ENCODE assay signal across 9 cellular contexts in the genomic region with DNA sequence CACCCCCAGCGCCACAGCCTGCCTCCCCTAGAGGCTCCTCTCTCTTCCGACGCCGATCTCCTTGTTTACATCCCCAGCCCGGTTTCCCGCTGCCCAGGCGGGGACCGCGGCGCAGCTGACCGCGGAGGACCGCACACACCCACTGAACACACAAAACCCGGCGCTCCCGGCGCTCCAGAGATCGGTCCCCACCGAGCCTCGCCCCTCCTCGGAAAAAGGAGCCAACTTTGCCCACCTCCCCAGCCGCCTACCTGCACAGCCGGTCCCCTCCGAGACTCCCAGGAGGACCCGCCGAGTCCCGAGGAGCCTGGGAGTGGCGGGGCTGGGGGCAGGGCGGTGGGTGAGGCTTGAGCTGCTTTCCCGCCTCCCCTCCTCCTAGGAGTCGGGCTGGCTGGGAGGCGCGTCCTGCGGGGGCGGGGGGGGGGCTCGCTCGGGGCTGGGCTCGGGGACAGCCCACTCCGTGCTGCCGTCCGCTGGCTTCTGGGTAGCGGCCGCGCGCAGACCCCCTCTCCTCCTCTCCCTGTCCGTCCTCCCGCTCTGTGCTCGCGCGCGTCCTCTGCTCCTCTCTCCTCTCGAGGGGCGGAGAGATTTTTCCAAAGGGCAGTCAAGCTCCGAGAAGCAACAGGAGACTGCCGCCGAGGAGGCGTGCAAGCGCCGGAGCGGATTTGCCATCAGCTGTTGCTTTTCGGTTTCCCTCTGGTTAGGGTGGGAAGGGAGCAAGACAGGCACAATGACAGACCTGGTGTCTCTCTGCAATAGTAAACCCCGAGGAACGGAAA. TPM values are rescaled to one million over a fixed set of nuclear protein-coding genes. Genes with fewer than 3 reads are reported as not detected.
DNase-seq lines count a peak whose midpoint lies in the region; ATAC-seq, FAIRE-seq and TF ChIP-seq lines count a peak whose summit lies in the region.
"Had no signal": no experiment of that assay in that cellular context is flagged by ENCODE, and none has a peak within 500 bp of the region (broad histone marks: within the 10 kb centered on the region; RNA-seq: fewer than 3 reads in every experiment).

A gene with protein sequence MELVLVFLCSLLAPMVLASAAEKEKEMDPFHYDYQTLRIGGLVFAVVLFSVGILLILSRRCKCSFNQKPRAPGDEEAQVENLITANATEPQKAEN (minus strand): TSS at position 318 of the 779 bp plus-strand sequence. CDS start 33,882 bp downstream, outside the sequence.

- H3K79me2 ChIP-seq in DND-41 (ENCODE audit: insufficient read depth, low read length) (peaks cover 49% of the 10 kb centered on the region), K562 (ENCODE audit: control insufficient read depth, insufficient read depth, low read length) (no peaks in the 10 kb centered on the region)

- intact Hi-C loops in K562 (cut with micrococcal nuclease) = no loop called here

- no peaks in the 10 kb centered on the region for H3K9me3 ChIP-seq in DND-41 (ENCODE audit: insufficient read depth, low read length, severe bottlenecking)
- H3K9me3 ChIP-seq in K562 (replicated peaks; ENCODE audit: control insufficient read depth, insufficient read depth, low read depth, low read length) = no peaks in the 10 kb centered on the region

- DNase-seq in DND-41 (peak; percentile 69), NCI-H2196 (lab: John Stamatoyannopoulos, UW; ENCODE audit: unreplicated experiment) (peak; percentile 54), K562 (ENCODE audit: extremely low read depth in 1 of 4, low spot score in 3 of 4) (peak in 2 of 4 experiments; percentile 60 to 66), iris pigment epithelial cell (ENCODE audit: low read depth) (peak; percentile 18), T-helper 9 cell (no peak), amniotic stem cell (lab: John Stamatoyannopoulos, UW) (no peak)

- H3K4me1 ChIP-seq in DND-41 (ENCODE audit: insufficient read depth, low read length) (peaks cover 44% of the 10 kb centered on the region), K562 (replicated peaks in 1 of 2; ENCODE audit: control insufficient read depth in 2 of 2, insufficient read depth in 2 of 2, low read length in 2 of 2) (peaks cover 0 to 11% of the 10 kb centered on the region in 2 experiments; a peak in 2 of 5 replicates)

- peak within 1 kb of the TSS; percentile 79 for H3K9ac ChIP-seq in DND-41 (ENCODE audit: low read depth, low read length)
- H3K9ac ChIP-seq in K562 (ENCODE audit: insufficient read depth in 1 of 2, low read depth in 2 of 2, low read length in 2 of 2) = no peak within 1 kb of the TSS

- H3K27ac ChIP-seq in DND-41 (ENCODE audit: low read length) (peak within 1 kb of the TSS; percentile 70), K562 (ENCODE audit: extremely low read depth, low read depth, low read length) (no peak within 1 kb of the TSS), skin epidermis (peak within 1 kb of the TSS in 6 of 21 experiments; percentile 3 to 62 (median 47))
- H3K27ac ChIP-seq: HL-60 had no signal

- no peak for TF ChIP-seq EP300 in K562 (IDR thresholded peaks at IDR 0.05; ENCODE audit: low read length)

- H2AFZ ChIP-seq in DND-41 (ENCODE audit: low read depth, low read length) = peak within 1 kb of the TSS; percentile 78
- no peak within 1 kb of the TSS for H2AFZ ChIP-seq in K562 (ENCODE audit: low read depth, low read length)

- ATAC-seq in DND-41 (ENCODE audit: insufficient read depth, low read depth) = peak; percentile 64
- ATAC-seq in K562 = no peak; the same call in 2 of the 3 replicates
- no peak for ATAC-seq in HG03039 (IDR thresholded peaks at IDR 0.05; ENCODE audit: unreplicated experiment)

- H4K20me1 ChIP-seq in DND-41 (ENCODE audit: insufficient read depth, low read length) (peaks cover 37% of the 10 kb centered on the region), K562 (replicated peaks; ENCODE audit: control insufficient read depth, insufficient read depth, low read length) (peaks cover 13% of the 10 kb centered on the region)

- TF ChIP-seq CTCF in DND-41 (IDR thresholded peaks at IDR 0.05; ENCODE audit: borderline replicate concordance, extremely low read depth, low read length, poor library complexity, severe bottlenecking) = no peak
- no peak for TF ChIP-seq CTCF in K562 (IDR thresholded peaks at IDR 0.05 in 2 of 3, conservative IDR thresholded peaks at IDR 0.05 in 1 of 3; ENCODE audit: insufficient read depth in 2 of 3, low read depth in 1 of 3, low read length in 3 of 3)

- FAIRE-seq in K562 (lab: Jason Lieb, UNC) = no peak

- in situ Hi-C loops in K562 (cut with MboI) = no loop called here

- TF ChIP-seq RAD21 in K562 (CRISPR knock-in tag; conservative IDR thresholded peaks at IDR 0.05 in 1 of 2, IDR thresholded peaks at IDR 0.05 in 1 of 2) = no peak

- H3K27me3 ChIP-seq in DND-41 (ENCODE audit: insufficient read depth, low read length, poor library complexity) (no peaks in the 10 kb centered on the region), K562 (ENCODE audit: control insufficient read depth in 2 of 2, insufficient read depth in 2 of 2, low read length in 2 of 2) (peaks cover 78 to 95% of the 10 kb centered on the region in 2 experiments)

- H3K9me1 ChIP-seq in K562 (ENCODE audit: control insufficient read depth, insufficient read depth, low read length) = no peaks in the 10 kb centered on the region

- POLR2A ChIA-PET in K562 (lab: Yijun Ruan, JAX) = no interaction called here

- H3K36me3 ChIP-seq in DND-41 (ENCODE audit: insufficient read depth, low read length) = peaks cover 12% of the 10 kb centered on the region; the same call in 1 of the 2 replicates
- H3K36me3 ChIP-seq in K562 (ENCODE audit: control insufficient read depth, insufficient read depth, low read length) = no peaks in the 10 kb centered on the region

- no TSS peak for BruUV-seq in K562 (replicated peaks; lab: Mats Ljungman, UMichigan)

- H3K4me2 ChIP-seq in DND-41 (ENCODE audit: insufficient read depth, low read length) (peak within 1 kb of the TSS; percentile 90), K562 (ENCODE audit: insufficient read depth, low read length) (no peak within 1 kb of the TSS)

- no peak for TF ChIP-seq POLR2A in K562 (conservative IDR thresholded peaks at IDR 0.05)

- WGBS in K562 (ENCODE audit: insufficient coverage, low coverage, missing lambda C conversion rate) = 6% methylated on average over 32 of the region's 63 CpGs

- H3K4me3 ChIP-seq in DND-41 (ENCODE audit: low read depth in 1 of 2, low read length in 2 of 2) (peak within 1 kb of the TSS; percentile 53 to 90), K562 (no peak within 1 kb of the TSS), skin epidermis (peak within 1 kb of the TSS; percentile 28 to 55 (median 43))

- CTCF ChIA-PET in K562 (lab: Yijun Ruan, JAX; ENCODE audit: low intra/inter-chr PET ratio) = no interaction called here

TF ChIP-seq in K562, 482 proteins besides CTCF, POLR2A, EP300 and RAD21:
- no peak for TF ChIP-seq XRCC5 (IDR thresholded peaks at IDR 0.05; ENCODE audit: low read depth, low read length)
- no peak for TF ChIP-seq ZNF518B (CRISPR knock-in tag; IDR thresholded peaks at IDR 0.05)
- no peak for TF ChIP-seq MYBL2 (IDR thresholded peaks at IDR 0.05; ENCODE audit: low read depth)
- no peak for TF ChIP-seq MYBL2 (CRISPR knock-in tag; IDR thresholded peaks at IDR 0.05; ENCODE audit: borderline replicate concordance)
- 0 out of 2 replicates have a peak, but pooled peaks have one; percentile 5 for TF ChIP-seq ZNF263 (CRISPR knock-in tag; IDR thresholded peaks at IDR 0.05; ENCODE audit: borderline replicate concordance)

RNA-seq across cellular contexts. Expression of the gene that starts here (rescaled TPM):
- not detected in 2 replicates for total RNA-seq in K562 (2011; cell fraction: chromatin; rRNA removed; ENCODE audit: low replicate concordance)
- not detected in 2 replicates for total RNA-seq in K562 (2011; cell fraction: nucleolus; rRNA removed)
- not detected in 2 replicates for total RNA-seq in K562 (2011; cell fraction: nucleoplasm; rRNA removed)
- total RNA-seq in K562 (2014; rRNA removed) (not detected in 2 replicates), K562 (2014; rRNA removed; fragmentation: Illumina TruSeq; extraction: Trizol) (not detected in 2 replicates), K562 (2015; rRNA removed; fragmentation: Illumina TruSeq; extraction: Trizol) (not detected in 2 replicates), K562 (2021) (0.27 and 0.35 TPM in 2 replicates)
- polyA plus RNA-seq in K562 (2011; rRNA removed) (not detected in 2 replicates), K562 (2014; fragmentation: Illumina TruSeq; extraction: Trizol) (not detected in 2 replicates), K562 (2014; fragmentation: Nextera tagmentation; extraction: Ambion mirVana) (not detected), K562 (2014; rRNA removed) (0.07 TPM in 1 of 2 replicates, not detected in the other)
- 0.06 TPM in 1 of 2 replicates, not detected in the other for polyA plus RNA-seq in K562 (2011; cell fraction: cytosol; rRNA removed)
- polyA plus RNA-seq in K562 (2011; cell fraction: nucleus; rRNA removed) = 0.11 TPM in 1 of 2 replicates, not detected in the other
- 0.07 and 0.14 TPM in 2 replicates for polyA plus RNA-seq in K562 (2012)
- 0.18 TPM in 1 of 2 replicates, not detected in the other for polyA minus RNA-seq in K562 (2011; rRNA and poly(A)+ RNA removed)
- not detected in 2 replicates for polyA minus RNA-seq in K562 (2011; cell fraction: cytosol; rRNA and poly(A)+ RNA removed)
- not detected in 2 replicates for polyA minus RNA-seq in K562 (2011; cell fraction: nucleus; rRNA and poly(A)+ RNA removed)

Comparison
In these comparisons a context has a peak if more than half of its experiments do, and no peak if none do; other contexts are left out.
1. DNase-seq: peak in DND-41 (single experiment), NCI-H2196 (single experiment) and iris pigment epithelial cell (single experiment); none in T-helper 9 cell (single experiment) and amniotic stem cell (single experiment).